In genomic region chr4:20684852-20685763, GRCh38 we compare ENCODE assay signal across 8 cellular contexts. TPM values are rescaled to one million over a fixed set of nuclear protein-coding genes. Genes with fewer than 3 reads are reported as not detected.
DNase-seq lines count a peak whose midpoint lies in the region; ATAC-seq, FAIRE-seq and TF ChIP-seq lines count a peak whose summit lies in the region.

No MANE protein-coding gene starts in this region.

- DNase-seq in A549 (ENCODE audit: low read depth in 1 of 2, low spot score in 1 of 2): peak; percentile 1
- DNase-seq in NCI-H2227 treated with DMSO at 0.1 percent for 48 hours (lab: John Stamatoyannopoulos, UW): peak; percentile 50
- DNase-seq in nephron progenitor cell: no peak
- DNase-seq in activated T-helper 1 cell treated with anti-CD3 and anti-CD28 coated beads, Interleukin-12 subunit alpha, Interleukin-12 subunit beta, Interleukin-2, Interleukin-4 antibody, amounts not matched to agents 30 ng/mL and 10 ng/mL and 1 ng/mL, durations not matched to agents 14 hours and 24 hours and 36 hours (ENCODE audit: low spot score): no peak
- no peak for DNase-seq in activated naive CD4-positive, alpha-beta T cell (lab: John Stamatoyannopoulos, UW)

- WGBS in A549 (ENCODE audit: missing lambda C conversion rate): 15% methylated on average over 6 of the region's 6 CpGs

- peaks cover 15% of the 10 kb centered on the region for H3K4me1 Mint-ChIP-seq in nephron progenitor cell
- no peaks in the 10 kb centered on the region for H3K4me1 Mint-ChIP-seq in activated T-helper 1 cell treated with anti-CD3 and anti-CD28 coated beads, Interleukin-12 subunit alpha, Interleukin-12 subunit beta, Interleukin-2, Interleukin-4 antibody, amounts not matched to agents 30 ng/mL and 10 ng/mL and 1 ng/mL, durations not matched to agents 14 hours and 24 hours and 36 hours (ENCODE audit: low read depth)
- no peaks in the 10 kb centered on the region for H3K4me1 Mint-ChIP-seq in activated T-helper 17 cell treated with anti-CD3 and anti-CD28 coated beads, Interleukin-2, amount 50 U/mL, for 72 hours

- peak; percentile 58 to 61 for TF ChIP-seq RAD21 in A549 (conservative IDR thresholded peaks at IDR 0.05 in 1 of 2, IDR thresholded peaks at IDR 0.05 in 1 of 2)

- H3K27me3 Mint-ChIP-seq in nephron progenitor cell (ENCODE audit: low read depth, poor library complexity): no peaks in the 10 kb centered on the region
- H3K27me3 Mint-ChIP-seq in activated T-helper 1 cell treated with anti-CD3 and anti-CD28 coated beads, Interleukin-12 subunit alpha, Interleukin-12 subunit beta, Interleukin-2, Interleukin-4 antibody, amounts not matched to agents 30 ng/mL and 10 ng/mL and 1 ng/mL, durations not matched to agents 14 hours and 24 hours and 36 hours (ENCODE audit: insufficient read depth): peaks cover 7% of the 10 kb centered on the region
- H3K27me3 Mint-ChIP-seq in activated T-helper 17 cell treated with anti-CD3 and anti-CD28 coated beads, Interleukin-2, amount 50 U/mL, for 72 hours: peaks cover 10% of the 10 kb centered on the region

- POLR2A ChIA-PET in A549 (lab: Yijun Ruan, JAX): no interaction called here

- H3K9me3 ChIP-seq in A549: no peaks in the 10 kb centered on the region

- no peak overlapping the region for H3K27ac ChIP-seq in A549

- no peaks in the 10 kb centered on the region for H3K4me1 ChIP-seq in A549

- ATAC-seq in A549: no peak
- no peak for ATAC-seq in activated T-helper 17 cell treated with anti-CD3 and anti-CD28 coated beads, Interleukin-2, amount 50 U/mL, for 72 hours (replicated peaks)

- no peak for FAIRE-seq in A549 (lab: Jason Lieb, UNC)
- peak; percentile 94 for FAIRE-seq in colon (lab: Jason Lieb, UNC)

- no peak overlapping the region for H3K27ac Mint-ChIP-seq in nephron progenitor cell
- H3K27ac Mint-ChIP-seq in activated T-helper 1 cell treated with anti-CD3 and anti-CD28 coated beads, Interleukin-12 subunit alpha, Interleukin-12 subunit beta, Interleukin-2, Interleukin-4 antibody, amounts not matched to agents 30 ng/mL and 10 ng/mL and 1 ng/mL, durations not matched to agents 14 hours and 24 hours and 36 hours: no peak overlapping the region
- H3K27ac Mint-ChIP-seq in activated T-helper 17 cell treated with anti-CD3 and anti-CD28 coated beads, Interleukin-2, amount 50 U/mL, for 72 hours: no peak overlapping the region

- peaks cover 6% of the 10 kb centered on the region for H3K36me3 Mint-ChIP-seq in nephron progenitor cell (ENCODE audit: low read depth)
- no peaks in the 10 kb centered on the region for H3K36me3 Mint-ChIP-seq in activated T-helper 1 cell treated with anti-CD3 and anti-CD28 coated beads, Interleukin-12 subunit alpha, Interleukin-12 subunit beta, Interleukin-2, Interleukin-4 antibody, amounts not matched to agents 30 ng/mL and 10 ng/mL and 1 ng/mL, durations not matched to agents 14 hours and 24 hours and 36 hours (ENCODE audit: low read depth)
- no peaks in the 10 kb centered on the region for H3K36me3 Mint-ChIP-seq in activated T-helper 17 cell treated with anti-CD3 and anti-CD28 coated beads, Interleukin-2, amount 50 U/mL, for 72 hours (ENCODE audit: low read depth)

- CTCF ChIA-PET in A549 (lab: Yijun Ruan, JAX): interaction anchor here (0.7 to 3.2 kb wide), 12 partner anchors 10 to 1638 kb away, joined by 3 to 11 read pairs (median 4); partner anchors contain the start of gene PACRGL

- TF ChIP-seq EP300 in A549 (IDR thresholded peaks at IDR 0.05): no peak

- H3K9me3 Mint-ChIP-seq in nephron progenitor cell: peaks cover 5% of the 10 kb centered on the region
- no peaks in the 10 kb centered on the region for H3K9me3 Mint-ChIP-seq in activated T-helper 1 cell treated with anti-CD3 and anti-CD28 coated beads, Interleukin-12 subunit alpha, Interleukin-12 subunit beta, Interleukin-2, Interleukin-4 antibody, amounts not matched to agents 30 ng/mL and 10 ng/mL and 1 ng/mL, durations not matched to agents 14 hours and 24 hours and 36 hours
- no peaks in the 10 kb centered on the region for H3K9me3 Mint-ChIP-seq in activated T-helper 17 cell treated with anti-CD3 and anti-CD28 coated beads, Interleukin-2, amount 50 U/mL, for 72 hours

- no peak for TF ChIP-seq POLR2A in A549 (IDR thresholded peaks at IDR 0.05; ENCODE audit: low read length)

- no peak overlapping the region for H3K4me2 ChIP-seq in A549

- intact Hi-C loops in activated T-helper 1 cell treated with anti-CD3 and anti-CD28 coated beads, Interleukin-12 subunit alpha, Interleukin-12 subunit beta, Interleukin-2, Interleukin-4 antibody, amounts not matched to agents 30 ng/mL and 10 ng/mL and 1 ng/mL, durations not matched to agents 14 hours and 24 hours and 36 hours (cut with micrococcal nuclease): loop anchor here (1.0 to 10.0 kb wide), 5 partner anchors 266 to 1996 kb away; partner anchors contain the start of gene SLIT2

- TF ChIP-seq CTCF in A549 (IDR thresholded peaks at IDR 0.05) (peak; percentile 53), GM12875 (IDR thresholded peaks at IDR 0.05; ENCODE audit: borderline replicate concordance, insufficient read depth, low read depth, low read length) (0 out of 2 replicates have a peak, but pooled peaks have one; percentile 10), nephron progenitor cell (IDR thresholded peaks at IDR 0.05) (peak; percentile 81)

- no peak overlapping the region for H3K4me3 Mint-ChIP-seq in nephron progenitor cell
- H3K4me3 Mint-ChIP-seq in activated T-helper 1 cell treated with anti-CD3 and anti-CD28 coated beads, Interleukin-12 subunit alpha, Interleukin-12 subunit beta, Interleukin-2, Interleukin-4 antibody, amounts not matched to agents 30 ng/mL and 10 ng/mL and 1 ng/mL, durations not matched to agents 14 hours and 24 hours and 36 hours: no peak overlapping the region
- no peak overlapping the region for H3K4me3 Mint-ChIP-seq in activated T-helper 17 cell treated with anti-CD3 and anti-CD28 coated beads, Interleukin-2, amount 50 U/mL, for 72 hours

- H3K4me3 ChIP-seq in A549 (no peak overlapping the region), GM12875 (ENCODE audit: low read depth, low read length) (no peak overlapping the region)

TF ChIP-seq in A549, 52 proteins besides CTCF, POLR2A, EP300 and RAD21:
- TF ChIP-seq FOXS1 (CRISPR knock-in tag; IDR thresholded peaks at IDR 0.05) (no peak), NPAS2 (CRISPR knock-in tag; IDR thresholded peaks at IDR 0.05; ENCODE audit: borderline replicate concordance) (no peak), SMC3 (IDR thresholded peaks at IDR 0.05) (peak; percentile 42; the same call in 2 of the 3 replicates), CHD4 (IDR thresholded peaks at IDR 0.05; ENCODE audit: borderline replicate concordance) (no peak)
TF ChIP-seq in A549: peak in this region for 1.

RNA-seq across cellular contexts. Expression of gene PACRGL, which starts 15.2 kb away (rescaled TPM):
- polyA plus RNA-seq in A549 (2011; rRNA removed) (17.5 and 21.8 TPM in 2 replicates), A549 (2017; fragmentation: RNase III; extraction: RNeasy Plus Mini Kit Qiagen cat#74134 plus additional on column Dnase treatment) (12.9 to 15.1 TPM (median 13.1 TPM) in 3 replicates)
- 8.0 and 9.5 TPM in 2 replicates for polyA plus RNA-seq in A549 (2012; cell fraction: cytosol; rRNA removed)
- 4.3 and 6.3 TPM in 2 replicates for polyA plus RNA-seq in A549 (2012; cell fraction: nucleus; rRNA removed)
- polyA minus RNA-seq in A549 (2011; rRNA and poly(A)+ RNA removed): 5.7 and 9.9 TPM in 2 replicates
- 17.2 and 17.6 TPM in 2 replicates for total RNA-seq in activated T-helper 1 cell treated with anti-CD3 and anti-CD28 coated beads, Interleukin-12 subunit alpha, Interleukin-12 subunit beta, Interleukin-2, Interleukin-4 antibody, amounts not matched to agents 30 ng/mL and 10 ng/mL and 1 ng/mL, durations not matched to agents 14 hours and 24 hours and 36 hours
- 1 to 10 TPM; 8.0 to 9.3 TPM for total RNA-seq in activated T-helper 17 cell treated with anti-CD3 and anti-CD28 coated beads, Interleukin-2, amount 50 U/mL, for 72 hours

Comparison
In these comparisons a context has a peak if more than half of its experiments do, and no peak if none do; other contexts are left out.
1. DNase-seq: peak in A549 (2 of 2) and NCI-H2227 treated with DMSO at 0.1 percent for 48 hours (single experiment); none in nephron progenitor cell (single experiment), activated T-helper 1 cell treated with anti-CD3 and anti-CD28 coated beads, Interleukin-12 subunit alpha, Interleukin-12 subunit beta, Interleukin-2, Interleukin-4 antibody, amounts not matched to agents 30 ng/mL and 10 ng/mL and 1 ng/mL, durations not matched to agents 14 hours and 24 hours and 36 hours (single experiment) and activated naive CD4-positive, alpha-beta T cell (0 of 4).
2. CTCF ChIP-seq: peak in every context shown above with its lines; median percentile 81 in nephron progenitor cell; 53 in A549; 10 in GM12875.